13 cellular contexts compared by ENCODE assay signal in genomic region chr2:81266106-81266505, GRCh38.
DNase-seq lines count a peak whose midpoint lies in the region; ATAC-seq lines count a peak whose summit lies in the region.
"Had no signal": no experiment of that assay in that cellular context is flagged by ENCODE, and none has a peak within 500 bp of the region (broad histone marks: within the 10 kb centered on the region; RNA-seq: fewer than 3 reads in every experiment).

No MANE protein-coding gene starts in this region.

- no peak overlapping the region for H3K4ac ChIP-seq in mesendoderm (ENCODE audit: low read depth, low read length)

- DNase-seq in NCI-H2171 treated with DMSO at 0.1 percent for 48 hours (lab: John Stamatoyannopoulos, UW) = peak; percentile 1
- no peak for DNase-seq in NCI-H2171 (lab: John Stamatoyannopoulos, UW)
- DNase-seq in HT1080 (ENCODE audit: low read depth) = peak; percentile 25
- peak; percentile 10 for DNase-seq in SW480 (ENCODE audit: low spot score)
- peak; percentile 74 for DNase-seq in mesendoderm
- no peak for DNase-seq in AG20443 (ENCODE audit: low spot score)
- DNase-seq in immature natural killer cell = no peak
- DNase-seq: activated CD4-positive, alpha-beta memory T cell treated with anti-CD3 and anti-CD28 coated beads, Interleukin-2, amount 10 ng/mL, durations not matched to agents 7 days and 5 days; KG1; left ventricle myocardium inferior; Peyer's patch; psoas muscle had no signal

- H3K56ac ChIP-seq in mesendoderm (ENCODE audit: low read length) = no peak overlapping the region

- no peak overlapping the region for H4K8ac ChIP-seq in mesendoderm (ENCODE audit: low read depth, low read length)

- H3K4me3 ChIP-seq in mesendoderm (ENCODE audit: low read length) = no peak overlapping the region
- H3K4me3 ChIP-seq: left ventricle myocardium inferior, Peyer's patch, psoas muscle had no signal

- H3K79me1 ChIP-seq in mesendoderm (ENCODE audit: low read length) = no peaks in the 10 kb centered on the region

- H3K79me2 ChIP-seq in mesendoderm (ENCODE audit: control insufficient read depth, insufficient read depth, low read length) = no peaks in the 10 kb centered on the region

- H4K5ac ChIP-seq in mesendoderm (ENCODE audit: low read length) = no peak overlapping the region

- no peak overlapping the region for H3K27ac Mint-ChIP-seq in immature natural killer cell
- H3K27ac Mint-ChIP-seq: activated CD4-positive, alpha-beta memory T cell treated with anti-CD3 and anti-CD28 coated beads, Interleukin-2, amount 10 ng/mL, durations not matched to agents 7 days and 5 days had no signal

- no peaks in the 10 kb centered on the region for H3K4me1 ChIP-seq in mesendoderm (ENCODE audit: control insufficient read depth, low read depth, low read length)
- H3K4me1 ChIP-seq: left ventricle myocardium inferior, Peyer's patch, psoas muscle had no signal

- no peak overlapping the region for H3K27ac ChIP-seq in mesendoderm (ENCODE audit: low read depth, low read length)
- H3K27ac ChIP-seq: left ventricle myocardium inferior, Peyer's patch, psoas muscle had no signal

- H3K27me3 Mint-ChIP-seq in immature natural killer cell (ENCODE audit: low read depth in 3 of 3) = no peaks in the 10 kb centered on the region
- H3K27me3 Mint-ChIP-seq: activated CD4-positive, alpha-beta memory T cell treated with anti-CD3 and anti-CD28 coated beads, Interleukin-2, amount 10 ng/mL, durations not matched to agents 7 days and 5 days had no signal

- peaks cover 10 to 62% (median 36%) of the 10 kb centered on the region in 6 donors for H3K9me3 Mint-ChIP-seq in immature natural killer cell

- no peak overlapping the region for H3K4me2 ChIP-seq in mesendoderm (ENCODE audit: low read length)

- no peaks in the 10 kb centered on the region for H3K4me1 Mint-ChIP-seq in immature natural killer cell
- H3K4me1 Mint-ChIP-seq: activated CD4-positive, alpha-beta memory T cell treated with anti-CD3 and anti-CD28 coated beads, Interleukin-2, amount 10 ng/mL, durations not matched to agents 7 days and 5 days had no signal

- H3K36me3 ChIP-seq in mesendoderm (ENCODE audit: control insufficient read depth, insufficient read depth, low read length) = no peaks in the 10 kb centered on the region
- H3K36me3 ChIP-seq: left ventricle myocardium inferior, Peyer's patch had no signal

- no peak overlapping the region for H2BK5ac ChIP-seq in mesendoderm (ENCODE audit: low read length)

- WGBS in mesendoderm (ENCODE audit: extremely low coverage, insufficient coverage, low lambda C conversion rate) = no CpG with 5 or more reads among the region's 1 CpG

- no peak overlapping the region for H3K9ac ChIP-seq in mesendoderm (ENCODE audit: low read length)

- no peak overlapping the region for H3K18ac ChIP-seq in mesendoderm (ENCODE audit: low read length)

- no peak overlapping the region for H3K4me3 Mint-ChIP-seq in immature natural killer cell
- H3K4me3 Mint-ChIP-seq: activated CD4-positive, alpha-beta memory T cell treated with anti-CD3 and anti-CD28 coated beads, Interleukin-2, amount 10 ng/mL, durations not matched to agents 7 days and 5 days had no signal

- H3K23ac ChIP-seq in mesendoderm (ENCODE audit: low read length) = no peak overlapping the region

- H2BK120ac ChIP-seq in mesendoderm (ENCODE audit: low read depth, low read length) = no peak overlapping the region

- H2BK15ac ChIP-seq in mesendoderm (replicated peaks; ENCODE audit: low read depth) = no peak overlapping the region

- no peak overlapping the region for H2AK5ac ChIP-seq in mesendoderm (ENCODE audit: low read length)

- ATAC-seq in HG03469 (IDR thresholded peaks at IDR 0.05; ENCODE audit: unreplicated experiment) = no peak
- ATAC-seq: psoas muscle had no signal

- no peaks in the 10 kb centered on the region for H3K36me3 Mint-ChIP-seq in immature natural killer cell

- no peaks in the 10 kb centered on the region for H3K27me3 ChIP-seq in mesendoderm (ENCODE audit: insufficient read depth, low read length, poor library complexity)
- H3K27me3 ChIP-seq: Peyer's patch had no signal

Comparison
In these comparisons a context has a peak if more than half of its experiments do, and no peak if none do; other contexts are left out.
1. DNase-seq: peak in NCI-H2171 treated with DMSO at 0.1 percent for 48 hours (single experiment), HT1080 (single experiment), SW480 (single experiment) and mesendoderm (single experiment); none in NCI-H2171 (single experiment), AG20443 (single experiment) and immature natural killer cell (0 of 3).